ENCODE assay signal across 1 cellular context in the genomic region with DNA sequence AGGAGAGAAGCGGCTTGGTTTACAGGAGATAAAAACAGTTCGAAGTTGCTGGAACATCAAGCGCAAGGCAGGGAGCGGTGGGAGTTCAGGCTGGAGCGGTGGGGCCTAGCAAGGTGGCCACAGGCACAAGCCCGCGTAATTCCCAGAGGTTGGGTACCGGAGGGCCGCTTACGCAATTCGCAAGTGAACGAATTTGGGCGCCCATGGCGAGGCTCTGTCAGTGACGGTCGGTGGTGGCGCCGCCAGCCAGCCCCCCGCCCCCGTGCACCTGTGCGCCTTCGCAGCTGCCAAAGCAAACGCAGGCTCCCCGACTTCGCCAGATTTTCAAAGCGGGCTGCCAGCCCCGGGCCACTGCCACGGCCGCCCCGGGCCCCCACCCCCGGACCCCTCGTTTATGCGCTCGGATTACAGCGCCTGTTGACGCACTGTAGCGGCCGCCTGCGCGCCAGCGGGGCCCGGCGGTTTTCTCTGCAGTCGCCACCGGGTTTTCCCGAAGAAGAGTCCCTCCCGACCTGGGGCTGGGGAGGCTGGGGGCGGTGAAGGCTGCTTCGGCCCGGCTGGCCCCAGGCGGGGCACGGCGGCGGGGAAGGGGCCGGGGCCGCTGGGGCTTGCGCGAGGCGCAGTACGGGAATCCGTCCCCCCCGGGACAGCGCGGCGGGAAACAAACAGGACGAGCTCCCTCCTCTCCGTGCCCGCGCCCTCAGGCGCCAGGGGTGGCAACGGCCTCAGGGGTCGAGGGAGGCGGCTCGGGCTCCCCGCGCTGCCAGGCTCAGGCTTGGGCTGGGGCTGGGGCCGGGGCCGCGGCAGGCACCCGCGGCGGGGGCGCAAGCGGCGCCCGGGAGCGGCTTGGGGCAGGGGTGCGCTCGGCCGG.
TF ChIP-seq lines count a peak whose summit lies in the region.

No MANE protein-coding gene starts in this region.

TF ChIP-seq in GM12878, 131 proteins besides CTCF, POLR2A, EP300 and RAD21 (continued from another document and continues in another):
- peak; percentile 81 for TF ChIP-seq TCF12 (IDR thresholded peaks at IDR 0.05; ENCODE audit: low read depth, low read length)
- TF ChIP-seq KAT2A (conservative IDR thresholded peaks at IDR 0.05; ENCODE audit: control insufficient read depth, low read depth, low read length): no peak
- no peak for TF ChIP-seq MYB (IDR thresholded peaks at IDR 0.05; ENCODE audit: borderline replicate concordance, low read depth, low read length)
- TF ChIP-seq NR2F1 (conservative IDR thresholded peaks at IDR 0.05): no peak
- TF ChIP-seq, protein P1, sequence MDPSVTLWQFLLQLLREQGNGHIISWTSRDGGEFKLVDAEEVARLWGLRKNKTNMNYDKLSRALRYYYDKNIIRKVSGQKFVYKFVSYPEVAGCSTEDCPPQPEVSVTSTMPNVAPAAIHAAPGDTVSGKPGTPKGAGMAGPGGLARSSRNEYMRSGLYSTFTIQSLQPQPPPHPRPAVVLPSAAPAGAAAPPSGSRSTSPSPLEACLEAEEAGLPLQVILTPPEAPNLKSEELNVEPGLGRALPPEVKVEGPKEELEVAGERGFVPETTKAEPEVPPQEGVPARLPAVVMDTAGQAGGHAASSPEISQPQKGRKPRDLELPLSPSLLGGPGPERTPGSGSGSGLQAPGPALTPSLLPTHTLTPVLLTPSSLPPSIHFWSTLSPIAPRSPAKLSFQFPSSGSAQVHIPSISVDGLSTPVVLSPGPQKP (IDR thresholded peaks at IDR 0.05; ENCODE audit: low read depth, low read length): no peak
- no peak for TF ChIP-seq SPI1 (IDR thresholded peaks at IDR 0.05; ENCODE audit: borderline replicate concordance, insufficient read depth, low read depth, low read length)
- TF ChIP-seq, protein P2, sequence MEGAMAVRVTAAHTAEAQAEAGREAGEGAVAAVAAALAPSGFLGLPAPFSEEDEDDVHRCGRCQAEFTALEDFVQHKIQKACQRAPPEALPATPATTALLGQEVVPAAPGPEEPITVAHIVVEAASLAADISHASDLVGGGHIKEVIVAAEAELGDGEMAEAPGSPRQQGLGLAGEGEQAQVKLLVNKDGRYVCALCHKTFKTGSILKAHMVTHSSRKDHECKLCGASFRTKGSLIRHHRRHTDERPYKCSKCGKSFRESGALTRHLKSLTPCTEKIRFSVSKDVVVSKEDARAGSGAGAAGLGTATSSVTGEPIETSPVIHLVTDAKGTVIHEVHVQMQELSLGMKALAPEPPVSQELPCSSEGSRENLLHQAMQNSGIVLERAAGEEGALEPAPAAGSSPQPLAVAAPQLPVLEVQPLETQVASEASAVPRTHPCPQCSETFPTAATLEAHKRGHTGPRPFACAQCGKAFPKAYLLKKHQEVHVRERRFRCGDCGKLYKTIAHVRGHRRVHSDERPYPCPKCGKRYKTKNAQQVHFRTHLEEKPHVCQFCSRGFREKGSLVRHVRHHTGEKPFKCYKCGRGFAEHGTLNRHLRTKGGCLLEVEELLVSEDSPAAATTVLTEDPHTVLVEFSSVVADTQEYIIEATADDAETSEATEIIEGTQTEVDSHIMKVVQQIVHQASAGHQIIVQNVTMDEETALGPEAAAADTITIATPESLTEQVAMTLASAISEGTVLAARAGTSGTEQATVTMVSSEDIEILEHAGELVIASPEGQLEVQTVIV (IDR thresholded peaks at IDR 0.05; ENCODE audit: borderline replicate concordance, partially characterized antibody): no peak
- TF ChIP-seq, protein P3, sequence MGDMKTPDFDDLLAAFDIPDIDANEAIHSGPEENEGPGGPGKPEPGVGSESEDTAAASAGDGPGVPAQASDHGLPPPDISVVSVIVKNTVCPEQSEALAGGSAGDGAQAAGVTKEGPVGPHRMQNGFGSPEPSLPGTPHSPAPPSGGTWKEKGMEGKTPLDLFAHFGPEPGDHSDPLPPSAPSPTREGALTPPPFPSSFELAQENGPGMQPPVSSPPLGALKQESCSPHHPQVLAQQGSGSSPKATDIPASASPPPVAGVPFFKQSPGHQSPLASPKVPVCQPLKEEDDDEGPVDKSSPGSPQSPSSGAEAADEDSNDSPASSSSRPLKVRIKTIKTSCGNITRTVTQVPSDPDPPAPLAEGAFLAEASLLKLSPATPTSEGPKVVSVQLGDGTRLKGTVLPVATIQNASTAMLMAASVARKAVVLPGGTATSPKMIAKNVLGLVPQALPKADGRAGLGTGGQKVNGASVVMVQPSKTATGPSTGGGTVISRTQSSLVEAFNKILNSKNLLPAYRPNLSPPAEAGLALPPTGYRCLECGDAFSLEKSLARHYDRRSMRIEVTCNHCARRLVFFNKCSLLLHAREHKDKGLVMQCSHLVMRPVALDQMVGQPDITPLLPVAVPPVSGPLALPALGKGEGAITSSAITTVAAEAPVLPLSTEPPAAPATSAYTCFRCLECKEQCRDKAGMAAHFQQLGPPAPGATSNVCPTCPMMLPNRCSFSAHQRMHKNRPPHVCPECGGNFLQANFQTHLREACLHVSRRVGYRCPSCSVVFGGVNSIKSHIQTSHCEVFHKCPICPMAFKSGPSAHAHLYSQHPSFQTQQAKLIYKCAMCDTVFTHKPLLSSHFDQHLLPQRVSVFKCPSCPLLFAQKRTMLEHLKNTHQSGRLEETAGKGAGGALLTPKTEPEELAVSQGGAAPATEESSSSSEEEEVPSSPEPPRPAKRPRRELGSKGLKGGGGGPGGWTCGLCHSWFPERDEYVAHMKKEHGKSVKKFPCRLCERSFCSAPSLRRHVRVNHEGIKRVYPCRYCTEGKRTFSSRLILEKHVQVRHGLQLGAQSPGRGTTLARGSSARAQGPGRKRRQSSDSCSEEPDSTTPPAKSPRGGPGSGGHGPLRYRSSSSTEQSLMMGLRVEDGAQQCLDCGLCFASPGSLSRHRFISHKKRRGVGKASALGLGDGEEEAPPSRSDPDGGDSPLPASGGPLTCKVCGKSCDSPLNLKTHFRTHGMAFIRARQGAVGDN (IDR thresholded peaks at IDR 0.05): 0 out of 2 replicates have a peak, but pooled peaks have one; percentile 22
- TF ChIP-seq BHLHE40 (IDR thresholded peaks at IDR 0.05; ENCODE audit: borderline replicate concordance in 1 of 2, low read depth in 2 of 2, low read length in 1 of 2): peak in 1 of 2 experiments; percentile 11; a peak in 1 of 4 replicates
- TF ChIP-seq ZNF217 (IDR thresholded peaks at IDR 0.05): no peak
- peak; percentile 34 for TF ChIP-seq HDAC6 (IDR thresholded peaks at IDR 0.05; ENCODE audit: unreplicated experiment)
- TF ChIP-seq ZZZ3 (IDR thresholded peaks at IDR 0.05; ENCODE audit: control insufficient read depth, insufficient read length, low read depth): no peak
- TF ChIP-seq SP1 (IDR thresholded peaks at IDR 0.05; ENCODE audit: low read depth, low read length): no peak
- no peak for TF ChIP-seq NRF1 (conservative IDR thresholded peaks at IDR 0.05; ENCODE audit: low read depth, low read length)
- TF ChIP-seq SMC3 (IDR thresholded peaks at IDR 0.05; ENCODE audit: borderline replicate concordance, low read length): no peak
- no peak for TF ChIP-seq CBX3 (IDR thresholded peaks at IDR 0.05; ENCODE audit: borderline replicate concordance, low read depth)
- TF ChIP-seq YBX1 (IDR thresholded peaks at IDR 0.05): no peak
- TF ChIP-seq MTA2 (IDR thresholded peaks at IDR 0.05; ENCODE audit: low read depth): no peak
- no peak for TF ChIP-seq KDM1A (IDR thresholded peaks at IDR 0.05; ENCODE audit: borderline replicate concordance)
- TF ChIP-seq, protein P4, sequence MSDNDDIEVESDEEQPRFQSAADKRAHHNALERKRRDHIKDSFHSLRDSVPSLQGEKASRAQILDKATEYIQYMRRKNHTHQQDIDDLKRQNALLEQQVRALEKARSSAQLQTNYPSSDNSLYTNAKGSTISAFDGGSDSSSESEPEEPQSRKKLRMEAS (IDR thresholded peaks at IDR 0.05; ENCODE audit: low read depth, low read length): no peak; the same call in 1 of the 2 replicates
- TF ChIP-seq, protein P5, sequence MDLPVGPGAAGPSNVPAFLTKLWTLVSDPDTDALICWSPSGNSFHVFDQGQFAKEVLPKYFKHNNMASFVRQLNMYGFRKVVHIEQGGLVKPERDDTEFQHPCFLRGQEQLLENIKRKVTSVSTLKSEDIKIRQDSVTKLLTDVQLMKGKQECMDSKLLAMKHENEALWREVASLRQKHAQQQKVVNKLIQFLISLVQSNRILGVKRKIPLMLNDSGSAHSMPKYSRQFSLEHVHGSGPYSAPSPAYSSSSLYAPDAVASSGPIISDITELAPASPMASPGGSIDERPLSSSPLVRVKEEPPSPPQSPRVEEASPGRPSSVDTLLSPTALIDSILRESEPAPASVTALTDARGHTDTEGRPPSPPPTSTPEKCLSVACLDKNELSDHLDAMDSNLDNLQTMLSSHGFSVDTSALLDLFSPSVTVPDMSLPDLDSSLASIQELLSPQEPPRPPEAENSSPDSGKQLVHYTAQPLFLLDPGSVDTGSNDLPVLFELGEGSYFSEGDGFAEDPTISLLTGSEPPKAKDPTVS (IDR thresholded peaks at IDR 0.05; ENCODE audit: low read depth, low read length): no peak
- 0 out of 2 replicates have a peak, but pooled peaks have one; percentile 31 for TF ChIP-seq CREB1 (IDR thresholded peaks at IDR 0.05; ENCODE audit: low read depth)
- no peak for TF ChIP-seq EZH2 (IDR thresholded peaks at IDR 0.05; ENCODE audit: borderline replicate concordance, control insufficient read depth, low read depth, low read length)
- peak in 1 of 2 experiments; percentile 73; a peak in 1 of 3 replicates for TF ChIP-seq EGR1 (IDR thresholded peaks at IDR 0.05; ENCODE audit: borderline replicate concordance in 1 of 2, low read depth in 2 of 2, low read length in 2 of 2)
- no peak for TF ChIP-seq NR2C1 (IDR thresholded peaks at IDR 0.05)
- no peak for TF ChIP-seq STAT1 (conservative IDR thresholded peaks at IDR 0.05)
- TF ChIP-seq JUNB (IDR thresholded peaks at IDR 0.05): no peak
- TF ChIP-seq BMI1 (IDR thresholded peaks at IDR 0.05; ENCODE audit: borderline replicate concordance): no peak
- no peak for TF ChIP-seq RELA (IDR thresholded peaks at IDR 0.05; ENCODE audit: borderline replicate concordance, partially characterized antibody)
- TF ChIP-seq CHD1 (IDR thresholded peaks at IDR 0.05; ENCODE audit: low read depth, low read length): no peak
- no peak for TF ChIP-seq BCL11A (IDR thresholded peaks at IDR 0.05; ENCODE audit: low read depth, low read length)
- TF ChIP-seq JUND (IDR thresholded peaks at IDR 0.05; ENCODE audit: low read depth, low read length): no peak
- TF ChIP-seq, protein P6, sequence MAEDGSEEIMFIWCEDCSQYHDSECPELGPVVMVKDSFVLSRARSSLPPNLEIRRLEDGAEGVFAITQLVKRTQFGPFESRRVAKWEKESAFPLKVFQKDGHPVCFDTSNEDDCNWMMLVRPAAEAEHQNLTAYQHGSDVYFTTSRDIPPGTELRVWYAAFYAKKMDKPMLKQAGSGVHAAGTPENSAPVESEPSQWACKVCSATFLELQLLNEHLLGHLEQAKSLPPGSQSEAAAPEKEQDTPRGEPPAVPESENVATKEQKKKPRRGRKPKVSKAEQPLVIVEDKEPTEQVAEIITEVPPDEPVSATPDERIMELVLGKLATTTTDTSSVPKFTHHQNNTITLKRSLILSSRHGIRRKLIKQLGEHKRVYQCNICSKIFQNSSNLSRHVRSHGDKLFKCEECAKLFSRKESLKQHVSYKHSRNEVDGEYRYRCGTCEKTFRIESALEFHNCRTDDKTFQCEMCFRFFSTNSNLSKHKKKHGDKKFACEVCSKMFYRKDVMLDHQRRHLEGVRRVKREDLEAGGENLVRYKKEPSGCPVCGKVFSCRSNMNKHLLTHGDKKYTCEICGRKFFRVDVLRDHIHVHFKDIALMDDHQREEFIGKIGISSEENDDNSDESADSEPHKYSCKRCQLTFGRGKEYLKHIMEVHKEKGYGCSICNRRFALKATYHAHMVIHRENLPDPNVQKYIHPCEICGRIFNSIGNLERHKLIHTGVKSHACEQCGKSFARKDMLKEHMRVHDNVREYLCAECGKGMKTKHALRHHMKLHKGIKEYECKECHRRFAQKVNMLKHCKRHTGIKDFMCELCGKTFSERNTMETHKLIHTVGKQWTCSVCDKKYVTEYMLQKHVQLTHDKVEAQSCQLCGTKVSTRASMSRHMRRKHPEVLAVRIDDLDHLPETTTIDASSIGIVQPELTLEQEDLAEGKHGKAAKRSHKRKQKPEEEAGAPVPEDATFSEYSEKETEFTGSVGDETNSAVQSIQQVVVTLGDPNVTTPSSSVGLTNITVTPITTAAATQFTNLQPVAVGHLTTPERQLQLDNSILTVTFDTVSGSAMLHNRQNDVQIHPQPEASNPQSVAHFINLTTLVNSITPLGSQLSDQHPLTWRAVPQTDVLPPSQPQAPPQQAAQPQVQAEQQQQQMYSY (CRISPR knock-in tag; IDR thresholded peaks at IDR 0.05): no peak
- TF ChIP-seq FOXM1 (IDR thresholded peaks at IDR 0.05; ENCODE audit: low read depth, low read length): no peak
- TF ChIP-seq SMAD1 (IDR thresholded peaks at IDR 0.05; ENCODE audit: low read depth, partially characterized antibody): no peak
- no peak for TF ChIP-seq SMARCA5 (IDR thresholded peaks at IDR 0.05)
- no peak for TF ChIP-seq SRF (IDR thresholded peaks at IDR 0.05; ENCODE audit: low read depth in 2 of 2, low read length in 2 of 2)
- TF ChIP-seq, protein P7, sequence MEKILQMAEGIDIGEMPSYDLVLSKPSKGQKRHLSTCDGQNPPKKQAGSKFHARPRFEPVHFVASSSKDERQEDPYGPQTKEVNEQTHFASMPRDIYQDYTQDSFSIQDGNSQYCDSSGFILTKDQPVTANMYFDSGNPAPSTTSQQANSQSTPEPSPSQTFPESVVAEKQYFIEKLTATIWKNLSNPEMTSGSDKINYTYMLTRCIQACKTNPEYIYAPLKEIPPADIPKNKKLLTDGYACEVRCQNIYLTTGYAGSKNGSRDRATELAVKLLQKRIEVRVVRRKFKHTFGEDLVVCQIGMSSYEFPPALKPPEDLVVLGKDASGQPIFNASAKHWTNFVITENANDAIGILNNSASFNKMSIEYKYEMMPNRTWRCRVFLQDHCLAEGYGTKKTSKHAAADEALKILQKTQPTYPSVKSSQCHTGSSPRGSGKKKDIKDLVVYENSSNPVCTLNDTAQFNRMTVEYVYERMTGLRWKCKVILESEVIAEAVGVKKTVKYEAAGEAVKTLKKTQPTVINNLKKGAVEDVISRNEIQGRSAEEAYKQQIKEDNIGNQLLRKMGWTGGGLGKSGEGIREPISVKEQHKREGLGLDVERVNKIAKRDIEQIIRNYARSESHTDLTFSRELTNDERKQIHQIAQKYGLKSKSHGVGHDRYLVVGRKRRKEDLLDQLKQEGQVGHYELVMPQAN (conservative IDR thresholded peaks at IDR 0.05): no peak; the same call in 1 of the 2 replicates
- no peak for TF ChIP-seq LARP7 (IDR thresholded peaks at IDR 0.05)
- TF ChIP-seq, protein P8, sequence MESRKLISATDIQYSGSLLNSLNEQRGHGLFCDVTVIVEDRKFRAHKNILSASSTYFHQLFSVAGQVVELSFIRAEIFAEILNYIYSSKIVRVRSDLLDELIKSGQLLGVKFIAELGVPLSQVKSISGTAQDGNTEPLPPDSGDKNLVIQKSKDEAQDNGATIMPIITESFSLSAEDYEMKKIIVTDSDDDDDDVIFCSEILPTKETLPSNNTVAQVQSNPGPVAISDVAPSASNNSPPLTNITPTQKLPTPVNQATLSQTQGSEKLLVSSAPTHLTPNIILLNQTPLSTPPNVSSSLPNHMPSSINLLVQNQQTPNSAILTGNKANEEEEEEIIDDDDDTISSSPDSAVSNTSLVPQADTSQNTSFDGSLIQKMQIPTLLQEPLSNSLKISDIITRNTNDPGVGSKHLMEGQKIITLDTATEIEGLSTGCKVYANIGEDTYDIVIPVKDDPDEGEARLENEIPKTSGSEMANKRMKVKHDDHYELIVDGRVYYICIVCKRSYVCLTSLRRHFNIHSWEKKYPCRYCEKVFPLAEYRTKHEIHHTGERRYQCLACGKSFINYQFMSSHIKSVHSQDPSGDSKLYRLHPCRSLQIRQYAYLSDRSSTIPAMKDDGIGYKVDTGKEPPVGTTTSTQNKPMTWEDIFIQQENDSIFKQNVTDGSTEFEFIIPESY (IDR thresholded peaks at IDR 0.05): no peak
- TF ChIP-seq TAF1 (IDR thresholded peaks at IDR 0.05; ENCODE audit: borderline replicate concordance, low read depth, low read length): 0 out of 2 replicates have a peak, but pooled peaks have one; percentile 19
- no peak for TF ChIP-seq HCFC1 (IDR thresholded peaks at IDR 0.05; ENCODE audit: low read length)
- no peak for TF ChIP-seq HDGF (IDR thresholded peaks at IDR 0.05)
- TF ChIP-seq MEF2B (IDR thresholded peaks at IDR 0.05; ENCODE audit: partially characterized antibody, poor library complexity, severe bottlenecking): no peak
